Comparison of ENCODE assay signal across 36 cellular contexts in genomic region chr4:142297313-142297712, GRCh38.
"Had no signal": no experiment of that assay in that cellular context is flagged by ENCODE, and none has a peak within 500 bp of the region (broad histone marks: within the 10 kb centered on the region; RNA-seq: fewer than 3 reads in every experiment).

No MANE protein-coding gene starts in this region.

- H3K27ac ChIP-seq: adrenal gland, body of pancreas, cardiac muscle cell, epithelial cell of prostate, WERI-Rb-1 had no signal

- H3K9me3 Mint-ChIP-seq: activated CD4-positive, alpha-beta memory T cell treated with anti-CD3 and anti-CD28 coated beads for 36 hours; activated naive CD4-positive, alpha-beta T cell treated with anti-CD3 and anti-CD28 coated beads for 36 hours; activated T-helper 2 cell treated with anti-CD3 and anti-CD28 coated beads, Interferon-gamma antibody, Interleukin-2, Interleukin-4, amounts not matched to agents 10 μg/mL and 5 μg/mL and 100 μg/mL, durations not matched to agents 14 hours and 24 hours and 36 hours; effector memory CD8-positive, alpha-beta T cell; T-helper 2 cell treated with Interferon-gamma antibody and Interleukin-4, amounts not matched to agents 5 μg/mL and 100 μg/mL, for 36 hours had no signal

- H3K4me3 ChIP-seq: adrenal gland, body of pancreas, cardiac muscle cell, coronary artery had no signal

- H3K27me3 ChIP-seq: adrenal gland, body of pancreas, cardiac muscle cell had no signal

- H3K4me3 Mint-ChIP-seq: activated CD4-positive, alpha-beta memory T cell treated with anti-CD3 and anti-CD28 coated beads for 36 hours; activated CD4-positive, alpha-beta T cell treated with anti-CD3 and anti-CD28 coated beads for 36 hours; activated CD4-positive, alpha-beta T cell treated with anti-CD3 and anti-CD28 coated beads, Interleukin-2, amount 10 ng/mL, durations not matched to agents 24 days and 14 days; activated CD8-positive, alpha-beta memory T cell treated with anti-CD3 and anti-CD28 coated beads, Interleukin-2, amount 10 ng/mL, durations not matched to agents 7 days and 5 days; activated CD8-positive, alpha-beta T cell treated with anti-CD3 and anti-CD28 coated beads, Interleukin-2, amount 10 ng/mL, durations not matched to agents 7 days and 5 days; activated naive CD4-positive, alpha-beta T cell treated with anti-CD3 and anti-CD28 coated beads for 36 hours; activated naive CD4-positive, alpha-beta T cell treated with anti-CD3 and anti-CD28 coated beads, Interleukin-2, amount 50 U/mL, for 24 hours; activated naive CD8-positive, alpha-beta T cell treated with anti-CD3 and anti-CD28 coated beads for 36 hours; activated naive CD8-positive, alpha-beta T cell treated with anti-CD3 and anti-CD28 coated beads, Interleukin-2, amount 50 U/mL, for 24 hours; activated T-helper 1 cell treated with anti-CD3 and anti-CD28 coated beads, Interleukin-12 subunit alpha, Interleukin-12 subunit beta, Interleukin-2, Interleukin-4 antibody, amounts not matched to agents 30 ng/mL and 10 ng/mL and 1 ng/mL, durations not matched to agents 14 hours and 24 hours and 36 hours; effector memory CD8-positive, alpha-beta T cell; T-cell; T-helper 1 cell treated with Interleukin-12 subunit alpha and Interleukin-12 subunit beta and Interleukin-4 antibody, amounts not matched to agents 30 μg/mL and 1 μg/mL, for 36 hours; T-helper 2 cell treated with Interferon-gamma antibody and Interleukin-4, amounts not matched to agents 5 μg/mL and 100 μg/mL, for 36 hours had no signal

- ATAC-seq: activated CD4-positive, alpha-beta T cell treated with anti-CD3 and anti-CD28 coated beads for 36 hours; activated CD8-positive, alpha-beta memory T cell treated with anti-CD3 and anti-CD28 coated beads, Interleukin-2, amount 10 ng/mL, durations not matched to agents 7 days and 5 days; activated CD8-positive, alpha-beta T cell treated with anti-CD3 and anti-CD28 coated beads, Interleukin-2, amount 10 ng/mL, durations not matched to agents 7 days and 5 days; activated naive CD8-positive, alpha-beta T cell treated with anti-CD3 and anti-CD28 coated beads, Interleukin-2, amount 50 U/mL, for 24 hours; body of pancreas; effector memory CD8-positive, alpha-beta T cell; T-cell had no signal

- DNase-seq: activated CD4-positive, alpha-beta memory T cell treated with anti-CD3 and anti-CD28 coated beads for 36 hours; activated CD4-positive, alpha-beta T cell treated with anti-CD3 and anti-CD28 coated beads for 36 hours; activated CD4-positive, alpha-beta T cell treated with anti-CD3 and anti-CD28 coated beads, Interleukin-2, amount 10 ng/mL, durations not matched to agents 24 days and 14 days; activated CD4-positive, CD25-positive, alpha-beta regulatory T cell; activated CD4-positive, CD25-positive, alpha-beta regulatory T cell treated with anti-CD3 and anti-CD28 coated beads, Interleukin-2, amount 50 U/mL, for 72 hours; activated CD8-positive, alpha-beta memory T cell treated with anti-CD3 and anti-CD28 coated beads, Interleukin-2, amount 10 ng/mL, durations not matched to agents 7 days and 5 days; activated CD8-positive, alpha-beta memory T cell treated with anti-CD3 and anti-CD28 coated beads, Interleukin-2, amount 50 U/mL, for 4 hours; activated CD8-positive, alpha-beta T cell treated with anti-CD3 and anti-CD28 coated beads, Interleukin-2, amount 10 ng/mL, durations not matched to agents 7 days and 5 days; activated effector memory CD4-positive, alpha-beta T cell treated with anti-CD3 and anti-CD28 coated beads, Interleukin-2, amount 50 U/mL, for 16 hours; activated naive CD4-positive, alpha-beta T cell treated with anti-CD3 and anti-CD28 coated beads for 36 hours; activated naive CD8-positive, alpha-beta T cell treated with anti-CD3 and anti-CD28 coated beads for 36 hours; activated naive CD8-positive, alpha-beta T cell treated with anti-CD3 and anti-CD28 coated beads, Interleukin-2, amount 50 U/mL, for 24 hours; activated T-cell treated with anti-CD3 and anti-CD28 coated beads, Interleukin-2, amount 50 U/mL, for 1 hour; activated T-cell treated with anti-CD3 and anti-CD28 coated beads, Interleukin-2, amount 50 U/mL, for 48 hours; adrenal gland; amygdala; aorta; body of pancreas; central memory CD4-positive, alpha-beta T cell; cerebellar nuclear complex; dermis blood vessel endothelial cell; effector CD4-positive, alpha-beta T cell; effector memory CD8-positive, alpha-beta T cell; foreskin fibroblast; head of caudate nucleus; T-cell; T1000; WERI-Rb-1 had no signal

- H3K27ac Mint-ChIP-seq: activated CD4-positive, alpha-beta memory T cell treated with anti-CD3 and anti-CD28 coated beads for 36 hours; activated CD4-positive, alpha-beta T cell treated with anti-CD3 and anti-CD28 coated beads, Interleukin-2, amount 10 ng/mL, durations not matched to agents 24 days and 14 days; activated CD8-positive, alpha-beta memory T cell treated with anti-CD3 and anti-CD28 coated beads, Interleukin-2, amount 10 ng/mL, durations not matched to agents 7 days and 5 days; activated CD8-positive, alpha-beta T cell treated with anti-CD3 and anti-CD28 coated beads, Interleukin-2, amount 10 ng/mL, durations not matched to agents 7 days and 5 days; activated naive CD4-positive, alpha-beta T cell treated with anti-CD3 and anti-CD28 coated beads for 36 hours; activated naive CD4-positive, alpha-beta T cell treated with anti-CD3 and anti-CD28 coated beads, Interleukin-2, amount 50 U/mL, for 24 hours; activated naive CD8-positive, alpha-beta T cell treated with anti-CD3 and anti-CD28 coated beads for 36 hours; activated T-helper 1 cell treated with anti-CD3 and anti-CD28 coated beads, Interleukin-12 subunit alpha, Interleukin-12 subunit beta, Interleukin-2, Interleukin-4 antibody, amounts not matched to agents 30 ng/mL and 10 ng/mL and 1 ng/mL, durations not matched to agents 14 hours and 24 hours and 36 hours; activated T-helper 2 cell treated with anti-CD3 and anti-CD28 coated beads, Interferon-gamma antibody, Interleukin-2, Interleukin-4, amounts not matched to agents 10 μg/mL and 5 μg/mL and 100 μg/mL, durations not matched to agents 14 hours and 24 hours and 36 hours; effector memory CD8-positive, alpha-beta T cell; T-helper 1 cell treated with Interleukin-12 subunit alpha and Interleukin-12 subunit beta and Interleukin-4 antibody, amounts not matched to agents 30 μg/mL and 1 μg/mL, for 36 hours; T-helper 2 cell treated with Interferon-gamma antibody and Interleukin-4, amounts not matched to agents 5 μg/mL and 100 μg/mL, for 36 hours had no signal

- H3K9me3 ChIP-seq: adrenal gland, body of pancreas had no signal

- H3K4me1 ChIP-seq: adrenal gland, body of pancreas had no signal

- H3K36me3 ChIP-seq: adrenal gland, cardiac muscle cell, WERI-Rb-1 had no signal

- H3K27me3 Mint-ChIP-seq: activated CD4-positive, alpha-beta memory T cell treated with anti-CD3 and anti-CD28 coated beads for 36 hours; activated CD4-positive, alpha-beta T cell treated with anti-CD3 and anti-CD28 coated beads for 36 hours; activated CD4-positive, alpha-beta T cell treated with anti-CD3 and anti-CD28 coated beads, Interleukin-2, amount 10 ng/mL, durations not matched to agents 24 days and 14 days; activated CD8-positive, alpha-beta memory T cell treated with anti-CD3 and anti-CD28 coated beads, Interleukin-2, amount 10 ng/mL, durations not matched to agents 7 days and 5 days; activated naive CD4-positive, alpha-beta T cell treated with anti-CD3 and anti-CD28 coated beads, Interleukin-2, amount 50 U/mL, for 24 hours; activated naive CD8-positive, alpha-beta T cell treated with anti-CD3 and anti-CD28 coated beads for 36 hours; activated naive CD8-positive, alpha-beta T cell treated with anti-CD3 and anti-CD28 coated beads, Interleukin-2, amount 50 U/mL, for 24 hours; effector memory CD8-positive, alpha-beta T cell; T-cell had no signal
